Comparison of ENCODE assay signal across 23 cellular contexts in genomic region chr4:178958725-178959440, GRCh38.
DNase-seq lines count a peak whose midpoint lies in the region; ATAC-seq, FAIRE-seq and TF ChIP-seq lines count a peak whose summit lies in the region.
"Had no signal": no experiment of that assay in that cellular context is flagged by ENCODE, and none has a peak within 500 bp of the region (broad histone marks: within the 10 kb centered on the region; RNA-seq: fewer than 3 reads in every experiment).

No MANE protein-coding gene starts in this region.

- H3K9me3 ChIP-seq in A549 (no peaks in the 10 kb centered on the region), MM.1S (replicated peaks; ENCODE audit: insufficient read depth, low read length) (no peaks in the 10 kb centered on the region), left ventricle myocardium inferior (replicated peaks) (no peaks in the 10 kb centered on the region)
- H3K9me3 ChIP-seq: Caco-2, HAP-1 had no signal

- TF ChIP-seq POLR2A in A549 (IDR thresholded peaks at IDR 0.05; ENCODE audit: low read length), result no peak

- no peaks in the 10 kb centered on the region for H3K4me1 ChIP-seq in A549
- no peaks in the 10 kb centered on the region for H3K4me1 ChIP-seq in MM.1S (ENCODE audit: low read length)
- H3K4me1 ChIP-seq in left ventricle myocardium inferior, result no peaks in the 10 kb centered on the region
- H3K4me1 ChIP-seq: BLaER1, Caco-2, HAP-1 had no signal

- DNase-seq in A549 (ENCODE audit: low read depth in 1 of 2, low spot score in 1 of 2) (no peak), ELR (ENCODE audit: low read depth) (peak; percentile 28), MM.1S (peak; percentile 12), OCI-M1 (lab: John Stamatoyannopoulos, UW) (peak; percentile 69), left ventricle myocardium inferior (no peak)
- DNase-seq in stimulated activated CD4-positive, alpha-beta T cell treated with anti-CD3 and anti-CD28 coated beads, Interleukin-2, amount 100 ng/mL, for 48 hours, result no peak
- DNase-seq: 8988T; Caco-2; CD4-positive, CD25-positive, alpha-beta regulatory T cell; CD8-positive, alpha-beta T cell; DMS153; DND-41; GDM1; GOT3; HFFc6 had no signal

- intact Hi-C loops in left ventricle myocardium inferior (cut with micrococcal nuclease), result no loop called here

- peak overlapping the region; percentile 38; the same call in 2 of the 3 replicates for H3K4me2 ChIP-seq in A549
- peak overlapping the region; percentile 19; the same call in 1 of the 2 replicates for H3K4me2 ChIP-seq in MM.1S (ENCODE audit: low read depth, low read length)
- H3K4me2 ChIP-seq: BLaER1 had no signal

- POLR2A ChIA-PET in A549 (lab: Yijun Ruan, JAX), result no interaction called here

- H3K9ac ChIP-seq in MM.1S (ENCODE audit: low read length), result no peak overlapping the region
- H3K9ac ChIP-seq: BLaER1 had no signal

- H3K36me3 ChIP-seq in MM.1S (replicated peaks; ENCODE audit: insufficient read depth, low read length), result no peaks in the 10 kb centered on the region
- H3K36me3 ChIP-seq in left ventricle myocardium inferior, result no peaks in the 10 kb centered on the region
- H3K36me3 ChIP-seq: BLaER1, HAP-1 had no signal

- H3K4me3 ChIP-seq in A549 (no peak overlapping the region), MM.1S (ENCODE audit: low read length) (no peak overlapping the region; the same call in 1 of the 2 replicates), left ventricle myocardium inferior (no peak overlapping the region)
- H3K4me3 ChIP-seq: BLaER1, HAP-1 had no signal

- no peak for FAIRE-seq in A549 (lab: Jason Lieb, UNC)
- FAIRE-seq: GM12891, GM18507, H54 had no signal

- H3K9me2 ChIP-seq in MM.1S (replicated peaks; ENCODE audit: insufficient read depth, low read length), result no peaks in the 10 kb centered on the region

- peak overlapping the region; percentile 27 for H2AFZ ChIP-seq in MM.1S (ENCODE audit: low read length)

- no peak for TF ChIP-seq EP300 in A549 (IDR thresholded peaks at IDR 0.05)

- no peak for ATAC-seq in A549
- ATAC-seq in GM21786 (IDR thresholded peaks at IDR 0.05; ENCODE audit: unreplicated experiment), result no peak
- ATAC-seq in GM19324 (IDR thresholded peaks at IDR 0.05; ENCODE audit: low FRiP score, unreplicated experiment), result no peak
- ATAC-seq: CD8-positive, alpha-beta T cell had no signal

- H3F3A ChIP-seq in MM.1S (ENCODE audit: insufficient read depth, low read length), result no peaks in the 10 kb centered on the region

- CTCF ChIA-PET in A549 (lab: Yijun Ruan, JAX), result interaction anchor here (0.8 kb wide), 1 partner anchor 9 kb away, joined by 4 read pairs; no protein-coding TSS in a partner anchor

- no peaks in the 10 kb centered on the region for H3K27me3 ChIP-seq in MM.1S (replicated peaks; ENCODE audit: insufficient read depth, low read length)
- no peaks in the 10 kb centered on the region for H3K27me3 ChIP-seq in left ventricle myocardium inferior (ENCODE audit: low read depth)
- H3K27me3 ChIP-seq: BLaER1 had no signal

- TF ChIP-seq CTCF in A549 (IDR thresholded peaks at IDR 0.05) (no peak), MM.1S (IDR thresholded peaks at IDR 0.05; ENCODE audit: low read length) (no peak), left ventricle myocardium inferior (IDR thresholded peaks at IDR 0.05; ENCODE audit: borderline replicate concordance) (no peak)

- H4K20me1 ChIP-seq in MM.1S (ENCODE audit: insufficient read depth, low read length), result no peaks in the 10 kb centered on the region
- H4K20me1 ChIP-seq: BLaER1 had no signal

- 11% methylated on average over 4 of the region's 4 CpGs for WGBS in A549 (ENCODE audit: missing lambda C conversion rate)

- TF ChIP-seq RAD21 in A549 (conservative IDR thresholded peaks at IDR 0.05 in 1 of 2, IDR thresholded peaks at IDR 0.05 in 1 of 2), result no peak

- H3K79me2 ChIP-seq in MM.1S (ENCODE audit: low read length), result no peaks in the 10 kb centered on the region

- H3K27ac ChIP-seq in A549, result no peak overlapping the region
- H3K27ac ChIP-seq in MM.1S (ENCODE audit: low read length), result no peak overlapping the region
- no peak overlapping the region for H3K27ac ChIP-seq in left ventricle myocardium inferior (replicated peaks)
- H3K27ac ChIP-seq: BLaER1, C4-2B had no signal

TF ChIP-seq in A549, 52 proteins besides CTCF, POLR2A, EP300 and RAD21:
- TF ChIP-seq CBX2 (IDR thresholded peaks at IDR 0.05; ENCODE audit: borderline replicate concordance, low read depth) (no peak), HES2 (IDR thresholded peaks at IDR 0.05) (no peak), ATOH8 (CRISPR knock-in tag; IDR thresholded peaks at IDR 0.05; ENCODE audit: low read depth) (no peak), PBX3 (IDR thresholded peaks at IDR 0.05) (no peak), NPAS2 (CRISPR knock-in tag; IDR thresholded peaks at IDR 0.05; ENCODE audit: borderline replicate concordance) (no peak), ZNF302 (CRISPR knock-in tag; IDR thresholded peaks at IDR 0.05) (no peak), RNF2 (IDR thresholded peaks at IDR 0.05; ENCODE audit: borderline replicate concordance, low read depth) (no peak), MYC (IDR thresholded peaks at IDR 0.05; ENCODE audit: borderline replicate concordance, low read length) (no peak), EHF (CRISPR knock-in tag; IDR thresholded peaks at IDR 0.05) (no peak), RCOR1 (IDR thresholded peaks at IDR 0.05; ENCODE audit: low read depth, low read length) (no peak), ZFP36 (IDR thresholded peaks at IDR 0.05; ENCODE audit: borderline replicate concordance, partially characterized antibody) (no peak), BCL3 (IDR thresholded peaks at IDR 0.05) (no peak), MAX (IDR thresholded peaks at IDR 0.05) (no peak), CHD4 (IDR thresholded peaks at IDR 0.05; ENCODE audit: borderline replicate concordance) (no peak), RARB (CRISPR knock-in tag; IDR thresholded peaks at IDR 0.05) (no peak), JUN (IDR thresholded peaks at IDR 0.05) (no peak), HOXB13 (CRISPR knock-in tag; IDR thresholded peaks at IDR 0.05; ENCODE audit: low read depth) (no peak)
TF ChIP-seq in A549: peak in this region for 0.

Comparison
In these comparisons a context has a peak if more than half of its experiments do, and no peak if none do; other contexts are left out.
1. DNase-seq: peak in ELR (single experiment), MM.1S (single experiment) and OCI-M1 (single experiment); none in A549 (0 of 2), left ventricle myocardium inferior (single experiment) and stimulated activated CD4-positive, alpha-beta T cell treated with anti-CD3 and anti-CD28 coated beads, Interleukin-2, amount 100 ng/mL, for 48 hours (0 of 2).